ENCODE assay signal across 21 cellular contexts in genomic region chr7:107051376-107051775, GRCh38. TPM values are rescaled to one million over a fixed set of nuclear protein-coding genes. Genes with fewer than 3 reads are reported as not detected.
DNase-seq lines count a peak whose midpoint lies in the region; ATAC-seq and TF ChIP-seq lines count a peak whose summit lies in the region.
"Had no signal": no experiment of that assay in that cellular context is flagged by ENCODE, and none has a peak within 500 bp of the region (broad histone marks: within the 10 kb centered on the region; RNA-seq: fewer than 3 reads in every experiment).

No MANE protein-coding gene starts in this region.

- TF ChIP-seq CTCF in VCaP (conservative IDR thresholded peaks at IDR 0.05) = no peak

- H3K36me3 ChIP-seq in HAP-1 (replicated peaks) = no peaks in the 10 kb centered on the region
- H3K36me3 ChIP-seq: ascending aorta had no signal

- peaks cover 7% of the 10 kb centered on the region for H3K4me1 ChIP-seq in HAP-1
- H3K4me1 ChIP-seq: ascending aorta had no signal

- no peaks in the 10 kb centered on the region for H3K9me3 Mint-ChIP-seq in activated naive CD8-positive, alpha-beta T cell treated with anti-CD3 and anti-CD28 coated beads, Interleukin-2, amount 50 U/mL, for 24 hours
- no peaks in the 10 kb centered on the region for H3K9me3 Mint-ChIP-seq in activated naive CD8-positive, alpha-beta T cell treated with anti-CD3 and anti-CD28 coated beads for 36 hours
- H3K9me3 Mint-ChIP-seq in activated CD4-positive, alpha-beta T cell treated with anti-CD3 and anti-CD28 coated beads for 36 hours (ENCODE audit: low read depth) = no peaks in the 10 kb centered on the region
- H3K9me3 Mint-ChIP-seq: activated CD4-positive, alpha-beta T cell treated with anti-CD3 and anti-CD28 coated beads, Interleukin-2, amount 10 ng/mL, durations not matched to agents 24 days and 14 days; CD14-positive monocyte; effector memory CD8-positive, alpha-beta T cell; mesothelial cell of epicardium had no signal

- POLR2A ChIA-PET in activated CD4-positive, alpha-beta T cell treated with anti-CD3 and anti-CD28 coated beads for 36 hours (lab: Charles Lee) = no interaction called here
- POLR2A ChIA-PET in HEK293T (lab: Yijun Ruan, JAX) = no interaction called here

- in situ Hi-C loops in HAP-1 (cut with MboI; ENCODE audit: low sequenced_read_pairs) = no loop called here

- no peak overlapping the region for H3K4me3 Mint-ChIP-seq in activated naive CD8-positive, alpha-beta T cell treated with anti-CD3 and anti-CD28 coated beads, Interleukin-2, amount 50 U/mL, for 24 hours
- no peak overlapping the region for H3K4me3 Mint-ChIP-seq in activated naive CD8-positive, alpha-beta T cell treated with anti-CD3 and anti-CD28 coated beads for 36 hours
- no peak overlapping the region for H3K4me3 Mint-ChIP-seq in activated CD4-positive, alpha-beta T cell treated with anti-CD3 and anti-CD28 coated beads for 36 hours
- H3K4me3 Mint-ChIP-seq: activated CD4-positive, alpha-beta T cell treated with anti-CD3 and anti-CD28 coated beads, Interleukin-2, amount 10 ng/mL, durations not matched to agents 24 days and 14 days; CD14-positive monocyte; effector memory CD8-positive, alpha-beta T cell; IgD-negative memory B cell; mesothelial cell of epicardium; nephron progenitor cell had no signal

- ATAC-seq in activated naive CD8-positive, alpha-beta T cell treated with anti-CD3 and anti-CD28 coated beads, Interleukin-2, amount 50 U/mL, for 24 hours = no peak
- ATAC-seq in activated CD4-positive, alpha-beta T cell treated with anti-CD3 and anti-CD28 coated beads for 36 hours = no peak
- ATAC-seq: effector memory CD8-positive, alpha-beta T cell had no signal

- no peaks in the 10 kb centered on the region for H3K36me3 Mint-ChIP-seq in activated naive CD8-positive, alpha-beta T cell treated with anti-CD3 and anti-CD28 coated beads, Interleukin-2, amount 50 U/mL, for 24 hours (ENCODE audit: low read depth)
- H3K36me3 Mint-ChIP-seq in activated naive CD8-positive, alpha-beta T cell treated with anti-CD3 and anti-CD28 coated beads for 36 hours = no peaks in the 10 kb centered on the region
- H3K36me3 Mint-ChIP-seq in activated CD4-positive, alpha-beta T cell treated with anti-CD3 and anti-CD28 coated beads for 36 hours (ENCODE audit: low read depth) = no peaks in the 10 kb centered on the region
- H3K36me3 Mint-ChIP-seq: IgD-negative memory B cell, mesothelial cell of epicardium had no signal

- intact Hi-C loops in activated CD4-positive, alpha-beta T cell treated with anti-CD3 and anti-CD28 coated beads for 36 hours (cut with DNase I, micrococcal nuclease) = no loop called here

- H3K9me3 ChIP-seq in HAP-1 = no peaks in the 10 kb centered on the region
- H3K9me3 ChIP-seq: ascending aorta had no signal

- H3K4me1 Mint-ChIP-seq in activated naive CD8-positive, alpha-beta T cell treated with anti-CD3 and anti-CD28 coated beads, Interleukin-2, amount 50 U/mL, for 24 hours = peaks cover 8% of the 10 kb centered on the region
- H3K4me1 Mint-ChIP-seq in activated naive CD8-positive, alpha-beta T cell treated with anti-CD3 and anti-CD28 coated beads for 36 hours = peaks cover 4% of the 10 kb centered on the region
- H3K4me1 Mint-ChIP-seq in activated CD4-positive, alpha-beta T cell treated with anti-CD3 and anti-CD28 coated beads for 36 hours = peaks cover 7% of the 10 kb centered on the region

- DNase-seq in activated naive CD8-positive, alpha-beta T cell treated with anti-CD3 and anti-CD28 coated beads, Interleukin-2, amount 50 U/mL, for 24 hours = no peak
- DNase-seq in activated naive CD8-positive, alpha-beta T cell treated with anti-CD3 and anti-CD28 coated beads for 36 hours = no peak
- peak; percentile 44 for DNase-seq in fibroblast of peridontal ligament (ENCODE audit: extremely low read depth)
- no peak for DNase-seq in HuH-7.5 (ENCODE audit: low spot score)
- no peak for DNase-seq in activated CD4-positive, alpha-beta T cell treated with anti-CD3 and anti-CD28 coated beads for 36 hours
- no peak for DNase-seq in HEK293T (ENCODE audit: extremely low spot score)
- DNase-seq in HAP-1 (ENCODE audit: low spot score in 2 of 2) = no peak
- DNase-seq: activated CD4-positive, alpha-beta T cell treated with anti-CD3 and anti-CD28 coated beads, Interleukin-2, amount 10 ng/mL, durations not matched to agents 24 days and 14 days; activated gamma-delta T cell treated with Interleukin-2 at 50 U/mL for 16 hours; cerebellar nuclear complex; DMS153; effector memory CD8-positive, alpha-beta T cell; NCI-H2029; nephron progenitor cell; posterior cingulate gyrus; RPMI8226 had no signal

- CTCF ChIA-PET in activated CD4-positive, alpha-beta T cell treated with anti-CD3 and anti-CD28 coated beads for 36 hours (lab: Charles Lee) = no interaction called here
- CTCF ChIA-PET in HEK293T (lab: Yijun Ruan, JAX) = no interaction called here

- peak overlapping the region; percentile 69 for H3K27ac ChIP-seq in VCaP
- H3K27ac ChIP-seq: ascending aorta had no signal

- no peak overlapping the region for H3K4me3 ChIP-seq in HAP-1
- H3K4me3 ChIP-seq: ascending aorta had no signal

- H3K27me3 ChIP-seq in HAP-1 (ENCODE audit: low read depth) = no peaks in the 10 kb centered on the region
- H3K27me3 ChIP-seq: ascending aorta had no signal

- H3K27me3 Mint-ChIP-seq in activated naive CD8-positive, alpha-beta T cell treated with anti-CD3 and anti-CD28 coated beads, Interleukin-2, amount 50 U/mL, for 24 hours = peaks cover 31% of the 10 kb centered on the region
- peaks cover 24% of the 10 kb centered on the region for H3K27me3 Mint-ChIP-seq in activated naive CD8-positive, alpha-beta T cell treated with anti-CD3 and anti-CD28 coated beads for 36 hours
- peaks cover 22% of the 10 kb centered on the region for H3K27me3 Mint-ChIP-seq in activated CD4-positive, alpha-beta T cell treated with anti-CD3 and anti-CD28 coated beads for 36 hours

- peak overlapping the region; percentile 2 for H3K27ac Mint-ChIP-seq in activated naive CD8-positive, alpha-beta T cell treated with anti-CD3 and anti-CD28 coated beads, Interleukin-2, amount 50 U/mL, for 24 hours
- no peak overlapping the region for H3K27ac Mint-ChIP-seq in activated naive CD8-positive, alpha-beta T cell treated with anti-CD3 and anti-CD28 coated beads for 36 hours
- no peak overlapping the region for H3K27ac Mint-ChIP-seq in activated CD4-positive, alpha-beta T cell treated with anti-CD3 and anti-CD28 coated beads for 36 hours
- H3K27ac Mint-ChIP-seq: activated CD4-positive, alpha-beta T cell treated with anti-CD3 and anti-CD28 coated beads, Interleukin-2, amount 10 ng/mL, durations not matched to agents 24 days and 14 days; effector memory CD8-positive, alpha-beta T cell; IgD-negative memory B cell; mesothelial cell of epicardium; nephron progenitor cell had no signal

TF ChIP-seq in HEK293T, 16 proteins besides CTCF, POLR2A, EP300 and RAD21:
- TF ChIP-seq PKNOX1 (IDR thresholded peaks at IDR 0.05) = no peak
- no peak for TF ChIP-seq FOXK2 (IDR thresholded peaks at IDR 0.05)
- no peak for TF ChIP-seq NFRKB (IDR thresholded peaks at IDR 0.05)
- no peak for TF ChIP-seq ELF4 (IDR thresholded peaks at IDR 0.05)
- no peak for TF ChIP-seq SP1 (IDR thresholded peaks at IDR 0.05)
- no peak for TF ChIP-seq TARDBP (IDR thresholded peaks at IDR 0.05)
- no peak for TF ChIP-seq ZNF384 (IDR thresholded peaks at IDR 0.05)
- TF ChIP-seq LEF1 (IDR thresholded peaks at IDR 0.05; ENCODE audit: borderline replicate concordance) = no peak
- no peak for TF ChIP-seq CTBP1 (IDR thresholded peaks at IDR 0.05; ENCODE audit: borderline replicate concordance)
- no peak for TF ChIP-seq SUZ12 (IDR thresholded peaks at IDR 0.05)

RNA-seq across cellular contexts. Expression of gene PRKAR2B, which starts 6.9 kb away (rescaled TPM):
- total RNA-seq in activated naive CD8-positive, alpha-beta T cell treated with anti-CD3 and anti-CD28 coated beads for 36 hours = 1 to 10 TPM; 1.4 to 2.0 TPM
- total RNA-seq in activated CD4-positive, alpha-beta T cell treated with anti-CD3 and anti-CD28 coated beads for 36 hours = 1 to 10 TPM in 1 of 2 experiments, under 1 TPM in 1; 0.93 to 1.4 TPM
